1 cellular context compared by ENCODE assay signal in genomic region chr2:32901313-32901712, GRCh38.
TF ChIP-seq lines count a peak whose summit lies in the region.

No MANE protein-coding gene starts in this region.

TF ChIP-seq in SK-N-SH treated with all-trans-retinoic acid at 6 μM for 48 hours, 23 proteins besides CTCF, POLR2A, EP300 and RAD21 (continued from another document):
- TF ChIP-seq, protein P1, sequence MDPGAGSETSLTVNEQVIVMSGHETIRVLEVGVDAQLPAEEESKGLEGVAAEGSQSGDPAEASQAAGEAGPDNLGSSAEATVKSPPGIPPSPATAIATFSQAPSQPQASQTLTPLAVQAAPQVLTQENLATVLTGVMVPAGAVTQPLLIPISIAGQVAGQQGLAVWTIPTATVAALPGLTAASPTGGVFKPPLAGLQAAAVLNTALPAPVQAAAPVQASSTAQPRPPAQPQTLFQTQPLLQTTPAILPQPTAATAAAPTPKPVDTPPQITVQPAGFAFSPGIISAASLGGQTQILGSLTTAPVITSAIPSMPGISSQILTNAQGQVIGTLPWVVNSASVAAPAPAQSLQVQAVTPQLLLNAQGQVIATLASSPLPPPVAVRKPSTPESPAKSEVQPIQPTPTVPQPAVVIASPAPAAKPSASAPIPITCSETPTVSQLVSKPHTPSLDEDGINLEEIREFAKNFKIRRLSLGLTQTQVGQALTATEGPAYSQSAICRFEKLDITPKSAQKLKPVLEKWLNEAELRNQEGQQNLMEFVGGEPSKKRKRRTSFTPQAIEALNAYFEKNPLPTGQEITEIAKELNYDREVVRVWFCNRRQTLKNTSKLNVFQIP (CRISPR knock-in tag; IDR thresholded peaks at IDR 0.05; ENCODE audit: borderline replicate concordance, low read depth): no peak
- TF ChIP-seq, protein P2, sequence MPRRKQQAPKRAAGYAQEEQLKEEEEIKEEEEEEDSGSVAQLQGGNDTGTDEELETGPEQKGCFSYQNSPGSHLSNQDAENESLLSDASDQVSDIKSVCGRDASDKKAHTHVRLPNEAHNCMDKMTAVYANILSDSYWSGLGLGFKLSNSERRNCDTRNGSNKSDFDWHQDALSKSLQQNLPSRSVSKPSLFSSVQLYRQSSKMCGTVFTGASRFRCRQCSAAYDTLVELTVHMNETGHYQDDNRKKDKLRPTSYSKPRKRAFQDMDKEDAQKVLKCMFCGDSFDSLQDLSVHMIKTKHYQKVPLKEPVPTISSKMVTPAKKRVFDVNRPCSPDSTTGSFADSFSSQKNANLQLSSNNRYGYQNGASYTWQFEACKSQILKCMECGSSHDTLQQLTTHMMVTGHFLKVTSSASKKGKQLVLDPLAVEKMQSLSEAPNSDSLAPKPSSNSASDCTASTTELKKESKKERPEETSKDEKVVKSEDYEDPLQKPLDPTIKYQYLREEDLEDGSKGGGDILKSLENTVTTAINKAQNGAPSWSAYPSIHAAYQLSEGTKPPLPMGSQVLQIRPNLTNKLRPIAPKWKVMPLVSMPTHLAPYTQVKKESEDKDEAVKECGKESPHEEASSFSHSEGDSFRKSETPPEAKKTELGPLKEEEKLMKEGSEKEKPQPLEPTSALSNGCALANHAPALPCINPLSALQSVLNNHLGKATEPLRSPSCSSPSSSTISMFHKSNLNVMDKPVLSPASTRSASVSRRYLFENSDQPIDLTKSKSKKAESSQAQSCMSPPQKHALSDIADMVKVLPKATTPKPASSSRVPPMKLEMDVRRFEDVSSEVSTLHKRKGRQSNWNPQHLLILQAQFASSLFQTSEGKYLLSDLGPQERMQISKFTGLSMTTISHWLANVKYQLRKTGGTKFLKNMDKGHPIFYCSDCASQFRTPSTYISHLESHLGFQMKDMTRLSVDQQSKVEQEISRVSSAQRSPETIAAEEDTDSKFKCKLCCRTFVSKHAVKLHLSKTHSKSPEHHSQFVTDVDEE (CRISPR knock-in tag; IDR thresholded peaks at IDR 0.05): no peak
- TF ChIP-seq ESRRG (CRISPR knock-in tag; IDR thresholded peaks at IDR 0.05) (no peak), SNAI2 (CRISPR knock-in tag; IDR thresholded peaks at IDR 0.05) (no peak)
